Comparison of ENCODE assay signal across 1 cellular context in the genomic region with DNA sequence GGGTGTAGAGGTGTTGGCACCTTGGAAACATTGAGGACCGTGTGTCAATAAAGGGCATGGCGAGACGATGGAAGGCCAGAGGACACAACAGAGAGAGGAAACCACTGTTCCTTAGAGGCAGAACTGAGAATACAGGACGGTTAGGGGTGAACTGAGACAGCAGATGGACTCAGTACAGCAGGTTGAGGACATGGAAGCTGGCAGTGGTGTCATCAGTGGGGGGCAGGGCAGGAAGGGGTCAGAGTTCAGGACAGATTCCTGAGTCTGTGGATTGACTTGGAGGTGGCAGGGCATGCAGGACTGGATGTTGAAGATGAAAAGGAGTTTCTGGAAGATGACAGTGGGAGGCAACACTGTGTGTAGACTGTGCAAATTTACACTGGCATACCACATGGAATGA. TPM values are rescaled to one million over a fixed set of nuclear protein-coding genes. Genes with fewer than 3 reads are reported as not detected.
"Had no signal": no experiment of that assay in that cellular context is flagged by ENCODE, and none has a peak within 500 bp of the region (broad histone marks: within the 10 kb centered on the region; RNA-seq: fewer than 3 reads in every experiment).

No MANE protein-coding gene starts in this region.

RNA-seq across cellular contexts. Expression of a gene that starts 50.4 kb away (rescaled TPM):
- total RNA-seq: SK-MEL-5 had no signal
